10 cellular contexts compared by ENCODE assay signal in the genomic region with DNA sequence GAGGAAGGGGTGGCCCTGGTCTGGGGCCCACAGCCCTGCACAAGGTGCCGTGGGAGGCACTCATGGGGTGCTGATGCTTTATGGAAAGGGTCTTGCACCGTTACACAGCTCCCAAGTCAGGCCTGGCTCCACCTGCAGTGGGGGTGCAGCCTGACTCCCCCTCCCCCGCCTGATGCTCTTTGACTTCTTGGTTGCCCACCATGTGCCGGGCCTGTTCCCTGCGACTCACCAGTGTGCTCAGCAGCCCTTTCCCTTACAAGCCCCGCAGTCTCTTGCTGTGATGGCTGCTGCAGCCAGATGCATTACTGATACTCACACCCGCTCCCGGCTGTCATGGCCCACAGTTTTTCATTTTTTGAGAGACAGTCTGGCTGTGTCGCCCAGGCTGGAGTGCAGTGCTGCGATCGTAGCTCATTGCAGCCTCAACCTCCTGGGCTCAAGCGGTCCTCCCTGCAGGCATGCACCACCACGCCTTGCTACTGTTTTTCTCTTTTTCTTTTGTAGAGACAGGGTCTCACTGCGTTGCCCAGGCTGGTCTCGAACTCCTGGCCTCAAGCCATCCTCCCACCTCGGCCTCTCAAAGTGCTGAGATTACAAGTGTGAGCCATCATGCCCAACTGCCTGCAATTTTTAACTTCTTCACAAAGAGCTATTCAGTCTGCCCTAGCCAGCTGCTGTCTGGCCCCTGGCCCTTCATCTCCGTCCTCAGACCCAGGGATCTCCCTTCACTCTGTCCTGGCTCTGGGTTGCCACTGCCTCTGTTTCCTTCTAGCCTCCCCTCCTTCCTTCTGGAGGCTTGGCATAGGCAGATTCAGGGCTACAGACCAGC.
DNase-seq lines count a peak whose midpoint lies in the region; ATAC-seq and TF ChIP-seq lines count a peak whose summit lies in the region.
"Had no signal": no experiment of that assay in that cellular context is flagged by ENCODE, and none has a peak within 500 bp of the region (broad histone marks: within the 10 kb centered on the region; RNA-seq: fewer than 3 reads in every experiment).

No MANE protein-coding gene starts in this region.

- H3K4me1 ChIP-seq in IMR-90 (ENCODE audit: control insufficient read depth, insufficient read depth, low read length) = peaks cover 24% of the 10 kb centered on the region
- peaks cover 45% of the 10 kb centered on the region for H3K4me1 ChIP-seq in body of pancreas
- peaks cover 73% of the 10 kb centered on the region for H3K4me1 ChIP-seq in lower lobe of right lung

- BruUV-seq in IMR-90 (replicated peaks; lab: Mats Ljungman, UMichigan) = no TSS peak

- H3K27me3 ChIP-seq in IMR-90 (ENCODE audit: control insufficient read depth, insufficient read depth, low read length) = no peaks in the 10 kb centered on the region
- no peaks in the 10 kb centered on the region for H3K27me3 ChIP-seq in body of pancreas
- no peaks in the 10 kb centered on the region for H3K27me3 ChIP-seq in lower lobe of right lung (ENCODE audit: low read depth)

- H2BK15ac ChIP-seq in IMR-90 (ENCODE audit: low read depth, low read length) = no peak overlapping the region

- no peak for ATAC-seq in IMR-90 (ENCODE audit: low read depth)
- ATAC-seq in body of pancreas = no peak
- no peak for ATAC-seq in lower lobe of right lung
- no peak for ATAC-seq in stimulated activated effector memory CD8-positive, alpha-beta T cell treated with anti-CD3 and anti-CD28 coated beads, Interleukin-12 subunit alpha, Interleukin-12 subunit beta, amount 100 ng/mL, for 72 hours
- no peak for ATAC-seq in HG03025 (IDR thresholded peaks at IDR 0.05; ENCODE audit: low FRiP score, unreplicated experiment)
- ATAC-seq: natural killer cell treated with Interleukin-12 subunit alpha and Interleukin-12 subunit beta and Interleukin-15 and Interleukin-18, amount 100 ng/mL, for 72 hours had no signal

- H3K4me3 ChIP-seq in IMR-90 (ENCODE audit: insufficient read depth, low read depth, low read length) (no peak overlapping the region), body of pancreas (no peak overlapping the region), lower lobe of right lung (peak overlapping the region; percentile 4)

- no peaks in the 10 kb centered on the region; the same call in 1 of the 2 replicates for H3K9me1 ChIP-seq in IMR-90 (ENCODE audit: insufficient read depth, low read length)

- peak overlapping the region; percentile 58; the same call in 1 of the 2 replicates for H3K4ac ChIP-seq in IMR-90 (ENCODE audit: low read depth, low read length)

- H3K27ac ChIP-seq in IMR-90 (ENCODE audit: insufficient read depth, low read length) (peak overlapping the region; percentile 16; the same call in 1 of the 2 replicates), body of pancreas (peak overlapping the region; percentile 46 to 92 (median 90)), lower lobe of right lung (peak overlapping the region; percentile 77)

- H2AK5ac ChIP-seq in IMR-90 (ENCODE audit: low read depth, low read length) = peak overlapping the region; percentile 58

- no peak overlapping the region for H4K5ac ChIP-seq in IMR-90 (ENCODE audit: low read depth, low read length)

- peaks cover 22% of the 10 kb centered on the region; the same call in 1 of the 2 replicates for H3K36me3 ChIP-seq in IMR-90 (ENCODE audit: control insufficient read depth, insufficient read depth, low read length)
- no peaks in the 10 kb centered on the region for H3K36me3 ChIP-seq in body of pancreas (replicated peaks in 1 of 2; ENCODE audit: insufficient read depth in 1 of 2, low read depth in 2 of 2)
- peaks cover 59% of the 10 kb centered on the region for H3K36me3 ChIP-seq in lower lobe of right lung

- intact Hi-C loops in IMR-90 (cut with micrococcal nuclease) (loop anchor here (2.0 kb wide), 1 partner anchor 265 kb away; no protein-coding TSS in a partner anchor), body of pancreas (cut with DNase I) (no loop called here), lower lobe of right lung (cut with DNase I) (no loop called here)

- peak overlapping the region; percentile 84 for H3K27ac Mint-ChIP-seq in stimulated activated effector memory CD8-positive, alpha-beta T cell treated with anti-CD3 and anti-CD28 coated beads, Interleukin-12 subunit alpha, Interleukin-12 subunit beta, amount 100 ng/mL, for 72 hours

- TF ChIP-seq RAD21 in IMR-90 (IDR thresholded peaks at IDR 0.05; ENCODE audit: low read length) = no peak

- POLR2A ChIA-PET in IMR-90 (lab: Charles Lee; ENCODE audit: unreplicated experiment) = interaction anchor here (1.0 kb wide), 1 partner anchor 111 kb away, joined by 3 read pairs; no protein-coding TSS in a partner anchor

- no peak overlapping the region for H2BK5ac ChIP-seq in IMR-90 (ENCODE audit: low read depth, low read length, poor library complexity, severe bottlenecking)

- DNase-seq in IMR-90 (no peak), body of pancreas (no peak), lower lobe of right lung (no peak), NCI-H187 treated with DMSO at 0.1 percent for 48 hours (lab: John Stamatoyannopoulos, UW) (no peak), NCI-H1436 (lab: John Stamatoyannopoulos, UW) (no peak)
- no peak for DNase-seq in stimulated activated effector memory CD8-positive, alpha-beta T cell treated with anti-CD3 and anti-CD28 coated beads, Interleukin-12 subunit alpha, Interleukin-12 subunit beta, amount 100 ng/mL, for 72 hours (ENCODE audit: low spot score in 2 of 2)
- DNase-seq in effector CD8-positive, alpha-beta T cell (lab: John Stamatoyannopoulos, UW) = no peak
- DNase-seq: activated CD8-positive, alpha-beta memory T cell treated with anti-CD3 and anti-CD28 coated beads, Interleukin-2, amount 50 U/mL, for 48 hours had no signal

- H3K4me2 ChIP-seq in IMR-90 (ENCODE audit: low read depth, low read length) = no peak overlapping the region

- H2BK120ac ChIP-seq in IMR-90 (ENCODE audit: low read depth, low read length) = no peak overlapping the region

- H4K20me1 ChIP-seq in IMR-90 (ENCODE audit: insufficient read depth, low read length) = peaks cover 22% of the 10 kb centered on the region

- CTCF ChIA-PET in IMR-90 (lab: Yijun Ruan, JAX) = interaction anchor here (1.2 kb wide), 1 partner anchor 7 kb away, joined by 7 read pairs; no protein-coding TSS in a partner anchor

- H3K23ac ChIP-seq in IMR-90 (ENCODE audit: low read depth, low read length) = no peak overlapping the region

- peaks cover 93% of the 10 kb centered on the region for H3K36me3 Mint-ChIP-seq in stimulated activated effector memory CD8-positive, alpha-beta T cell treated with anti-CD3 and anti-CD28 coated beads, Interleukin-12 subunit alpha, Interleukin-12 subunit beta, amount 100 ng/mL, for 72 hours
- H3K36me3 Mint-ChIP-seq: natural killer cell treated with Interleukin-12 subunit alpha and Interleukin-12 subunit beta and Interleukin-15 and Interleukin-18, amount 100 ng/mL, for 72 hours had no signal

- H2AK9ac ChIP-seq in IMR-90 (replicated peaks; ENCODE audit: low read depth, low read length, poor library complexity) = peak overlapping the region; percentile 42

- no peak overlapping the region for H2AFZ ChIP-seq in IMR-90 (replicated peaks; ENCODE audit: low read length, poor library complexity)

- no peak overlapping the region for H4K8ac ChIP-seq in IMR-90 (ENCODE audit: low read depth in 2 of 2, low read length in 2 of 2)

- H3K79me1 ChIP-seq in IMR-90 (ENCODE audit: low read depth in 1 of 2, low read length in 2 of 2) = peaks cover 3 to 7% of the 10 kb centered on the region in 2 experiments; a peak in 2 of 4 replicates

- dilution Hi-C loops in IMR-90 (cut with HindIII; ENCODE audit: low sequenced_read_pairs, unreplicated experiment) = no loop called here

- WGBS in IMR-90 (ENCODE audit: extremely low coverage in 2 of 2, insufficient read length in 1 of 2), 2 experiments = 38% methylated on average over 12 of the region's 17 CpGs; no CpG with 5 or more reads in 1 of the 2 experiments
- 60 to 67% methylated on average over 14 to 17 of the region's 17 CpGs for WGBS in body of pancreas, 2 donors

- H3K9me3 ChIP-seq in IMR-90 (ENCODE audit: control insufficient read depth, insufficient read depth, low read length) = no peaks in the 10 kb centered on the region
- no peaks in the 10 kb centered on the region for H3K9me3 ChIP-seq in body of pancreas
- H3K9me3 ChIP-seq in lower lobe of right lung = no peaks in the 10 kb centered on the region

- H3K4me3 Mint-ChIP-seq in stimulated activated effector memory CD8-positive, alpha-beta T cell treated with anti-CD3 and anti-CD28 coated beads, Interleukin-12 subunit alpha, Interleukin-12 subunit beta, amount 100 ng/mL, for 72 hours = no peak overlapping the region
- H3K4me3 Mint-ChIP-seq: natural killer cell treated with Interleukin-12 subunit alpha and Interleukin-12 subunit beta and Interleukin-15 and Interleukin-18, amount 100 ng/mL, for 72 hours had no signal

- no peak for TF ChIP-seq CTCF in IMR-90 (conservative IDR thresholded peaks at IDR 0.05; ENCODE audit: low read depth, low read length)
- no peak for TF ChIP-seq CTCF in body of pancreas (IDR thresholded peaks at IDR 0.05)
- TF ChIP-seq CTCF in lower lobe of right lung (IDR thresholded peaks at IDR 0.05) = no peak

- H3K9me3 Mint-ChIP-seq in stimulated activated effector memory CD8-positive, alpha-beta T cell treated with anti-CD3 and anti-CD28 coated beads, Interleukin-12 subunit alpha, Interleukin-12 subunit beta, amount 100 ng/mL, for 72 hours = no peaks in the 10 kb centered on the region
- H3K9me3 Mint-ChIP-seq: natural killer cell treated with Interleukin-12 subunit alpha and Interleukin-12 subunit beta and Interleukin-15 and Interleukin-18, amount 100 ng/mL, for 72 hours had no signal

- TF ChIP-seq POLR2A in IMR-90 (IDR thresholded peaks at IDR 0.05; ENCODE audit: low read depth, low read length) (no peak), body of pancreas (IDR thresholded peaks at IDR 0.05) (no peak)

- 0 out of 2 replicates have a peak overlapping the region, but pooled peaks have one; percentile 13 for H4K91ac ChIP-seq in IMR-90 (ENCODE audit: insufficient read depth, low read depth, low read length)

- H3K14ac ChIP-seq in IMR-90 (replicated peaks; ENCODE audit: low read depth, low read length) = no peak overlapping the region

- H3K4me1 Mint-ChIP-seq in stimulated activated effector memory CD8-positive, alpha-beta T cell treated with anti-CD3 and anti-CD28 coated beads, Interleukin-12 subunit alpha, Interleukin-12 subunit beta, amount 100 ng/mL, for 72 hours = peaks cover 13% of the 10 kb centered on the region

- H3K56ac ChIP-seq in IMR-90 (ENCODE audit: extremely low read depth, insufficient read depth, low read length) = no peak overlapping the region

- in situ Hi-C loops in IMR-90 (cut with MboI; ENCODE audit: low sequenced_read_pairs) = no loop called here

- H3K18ac ChIP-seq in IMR-90 (ENCODE audit: low read depth, low read length) = no peak overlapping the region

- H2BK20ac ChIP-seq in IMR-90 (ENCODE audit: low read depth, low read length) = no peak overlapping the region

- no peak overlapping the region; the same call in 1 of the 2 replicates for H3K9ac ChIP-seq in IMR-90 (ENCODE audit: low read depth, low read length)

TF ChIP-seq in IMR-90, 13 proteins besides CTCF, POLR2A, EP300 and RAD21 (continues in another document):
- no peak for TF ChIP-seq RCOR1 (IDR thresholded peaks at IDR 0.05; ENCODE audit: insufficient replicate concordance, low read length)

Comparison
In these comparisons a context has a peak if more than half of its experiments do, and no peak if none do; other contexts are left out.
1. H3K27ac ChIP-seq: peak in every context shown above with its lines; median percentile 90 in body of pancreas; 77 in lower lobe of right lung; 16 in IMR-90.